ENCODE assay signal across 10 cellular contexts in genomic region chr7:16129431-16130126, GRCh38.
DNase-seq lines count a peak whose midpoint lies in the region; ATAC-seq and TF ChIP-seq lines count a peak whose summit lies in the region.
"Had no signal": no experiment of that assay in that cellular context is flagged by ENCODE, and none has a peak within 500 bp of the region (broad histone marks: within the 10 kb centered on the region; RNA-seq: fewer than 3 reads in every experiment).

No MANE protein-coding gene starts in this region.

- H3K9me3 ChIP-seq in ovary: no peaks in the 10 kb centered on the region

- no peaks in the 10 kb centered on the region for H3K36me3 ChIP-seq in ovary

- no peak for TF ChIP-seq CTCF in ovary (IDR thresholded peaks at IDR 0.05)

- TF ChIP-seq POLR2A in ovary (IDR thresholded peaks at IDR 0.05): no peak

- no peaks in the 10 kb centered on the region for H3K27me3 ChIP-seq in ovary

- H3K27ac ChIP-seq in epithelial cell of prostate (peak overlapping the region; percentile 84), ovary (no peak overlapping the region)

- WGBS in ovary, 3 donors: 55 to 58% (median 55%) methylated on average over 4 of the region's 4 CpGs

- no peaks in the 10 kb centered on the region for H3K4me1 ChIP-seq in ovary (ENCODE audit: insufficient read depth)

- DNase-seq in H4 (ENCODE audit: low spot score): peak; percentile 67
- DNase-seq in NCI-H748 (lab: John Stamatoyannopoulos, UW; ENCODE audit: unreplicated experiment): peak; percentile 76
- DNase-seq in epithelial cell of prostate (ENCODE audit: low read depth, low spot score): peak; percentile 29
- DNase-seq in skeletal muscle cell (ENCODE audit: low read depth): peak; percentile 75
- no peak for DNase-seq in ovary
- DNase-seq in 8988T: no peak
- DNase-seq: activated effector memory CD4-positive, alpha-beta T cell treated with Interleukin-2 at 50 U/mL for 16 hours; naive B cell; NCI-H2081 treated with DMSO at 0.1 percent for 48 hours had no signal

- no peak for TF ChIP-seq EP300 in ovary (IDR thresholded peaks at IDR 0.05)

- ATAC-seq in GM18858 (IDR thresholded peaks at IDR 0.05; ENCODE audit: unreplicated experiment): no peak

- intact Hi-C loops in ovary (cut with DNase I): no loop called here

- H3K4me3 ChIP-seq in skeletal muscle cell (ENCODE audit: low read depth, low read length) (no peak overlapping the region), ovary (no peak overlapping the region)

Comparison
In these comparisons a context has a peak if more than half of its experiments do, and no peak if none do; other contexts are left out.
1. DNase-seq: peak in H4 (single experiment), NCI-H748 (single experiment), epithelial cell of prostate (single experiment) and skeletal muscle cell (single experiment); none in ovary (0 of 5) and 8988T (single experiment).